Comparison of ENCODE assay signal across 8 cellular contexts in the genomic region with DNA sequence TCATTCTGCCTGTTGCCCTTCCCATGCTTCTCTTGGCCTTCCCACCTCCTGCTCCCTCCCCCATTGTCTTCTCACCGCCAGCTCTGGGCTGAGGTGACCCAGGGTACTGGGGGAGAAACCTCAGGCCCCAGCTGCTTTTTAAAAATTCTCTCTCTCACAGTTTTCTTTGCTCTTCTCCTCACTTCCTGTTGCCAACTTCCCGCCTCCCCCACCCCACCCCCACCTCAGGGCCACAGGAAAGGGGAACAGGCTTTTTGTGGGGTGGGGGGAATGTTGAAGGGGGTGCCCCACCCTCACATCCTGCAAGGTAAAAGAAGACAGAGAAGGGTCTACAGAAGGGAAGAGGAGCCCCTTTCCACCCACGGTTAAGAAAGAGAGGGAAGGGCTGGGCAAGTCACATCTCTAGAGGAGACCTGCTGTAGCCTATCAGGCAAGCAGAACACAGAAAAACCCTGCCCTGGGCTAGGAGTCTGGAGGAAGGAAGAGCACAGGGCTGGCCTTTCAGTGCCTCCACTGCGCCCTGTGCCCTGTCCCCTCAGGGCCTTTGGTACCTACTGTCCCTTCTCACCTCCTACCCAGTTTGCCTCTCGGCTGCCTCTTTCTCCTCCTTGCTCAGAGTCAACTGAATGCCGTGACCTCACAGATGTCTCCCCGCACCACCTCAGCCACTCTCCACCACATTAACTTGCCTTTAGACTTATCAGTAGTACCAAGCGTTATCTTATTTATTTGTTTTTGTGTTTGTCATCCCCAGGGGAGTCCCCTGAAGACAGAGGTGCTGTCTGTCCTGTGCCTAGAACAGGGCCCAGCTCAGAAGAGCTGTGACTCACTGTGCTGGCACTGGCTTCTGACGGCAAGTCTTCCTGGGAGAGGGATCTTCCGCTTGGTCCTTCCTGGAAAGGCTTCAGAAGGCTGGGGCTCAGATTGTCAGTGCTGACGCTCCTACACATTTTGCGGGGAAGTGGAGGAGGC. TPM values are rescaled to one million over a fixed set of nuclear protein-coding genes. Genes with fewer than 3 reads are reported as not detected.
DNase-seq lines count a peak whose midpoint lies in the region; ATAC-seq, FAIRE-seq and TF ChIP-seq lines count a peak whose summit lies in the region.

No MANE protein-coding gene starts in this region.

- H3K4me3 ChIP-seq in A549 (no peak overlapping the region), SK-N-SH (ENCODE audit: low read depth in 2 of 2, low read length in 1 of 2) (no peak overlapping the region)

- no peaks in the 10 kb centered on the region for H3K9me3 Mint-ChIP-seq in activated naive CD8-positive, alpha-beta T cell treated with anti-CD3 and anti-CD28 coated beads, Interleukin-2, amount 10 ng/mL, durations not matched to agents 7 days and 5 days

- TF ChIP-seq POLR2A in A549 (IDR thresholded peaks at IDR 0.05; ENCODE audit: low read length), result no peak

- no peaks in the 10 kb centered on the region for H4K20me1 ChIP-seq in SK-N-SH (ENCODE audit: insufficient read depth)

- H3K9ac ChIP-seq in SK-N-SH, result no peak overlapping the region

- H3K9me2 ChIP-seq in SK-N-SH, result no peaks in the 10 kb centered on the region

- peak; percentile 15 to 45; a peak in 3 of 6 replicates for ATAC-seq in A549
- ATAC-seq in GM19455 (IDR thresholded peaks at IDR 0.05; ENCODE audit: unreplicated experiment), result peak; percentile 37
- ATAC-seq in activated naive CD8-positive, alpha-beta T cell treated with anti-CD3 and anti-CD28 coated beads, Interleukin-2, amount 10 ng/mL, durations not matched to agents 7 days and 5 days (ENCODE audit: low read depth), result peak; percentile 62
- ATAC-seq in GM18519 (IDR thresholded peaks at IDR 0.05; ENCODE audit: low FRiP score, unreplicated experiment), result no peak
- ATAC-seq in GM19328 (IDR thresholded peaks at IDR 0.05; ENCODE audit: unreplicated experiment), result no peak

- no peaks in the 10 kb centered on the region for H3K9me3 ChIP-seq in A549
- no peaks in the 10 kb centered on the region for H3K9me3 ChIP-seq in SK-N-SH

- H3K27me3 ChIP-seq in SK-N-SH (ENCODE audit: insufficient read depth), result peaks cover 37% of the 10 kb centered on the region

- CTCF ChIA-PET in A549 (lab: Yijun Ruan, JAX) (interaction anchor here (1.0 to 19.9 kb wide), 5 partner anchors 8 to 143 kb away, joined by 3 to 240 read pairs (median 6); partner anchors contain the start of gene GLI1), SK-N-SH (lab: Yijun Ruan, JAX) (interaction anchor here (0.7 to 4.8 kb wide), 3 partner anchors 15 to 33 kb away, joined by 3 to 67 read pairs (median 3); partner anchors contain the start of gene GLI1)

- H3K4me1 ChIP-seq in A549 (peaks cover 14% of the 10 kb centered on the region; the same call in 2 of the 3 replicates), SK-N-SH (ENCODE audit: control insufficient read depth in 1 of 2, insufficient read depth in 2 of 2, low read depth in 1 of 2, low read length in 1 of 2) (peaks cover 0 to 10% of the 10 kb centered on the region in 2 experiments; a peak in 3 of 4 replicates)

- H3K4me3 Mint-ChIP-seq in activated naive CD8-positive, alpha-beta T cell treated with anti-CD3 and anti-CD28 coated beads, Interleukin-2, amount 10 ng/mL, durations not matched to agents 7 days and 5 days, result peak overlapping the region; percentile 96

- TF ChIP-seq RAD21 in A549 (conservative IDR thresholded peaks at IDR 0.05 in 1 of 2, IDR thresholded peaks at IDR 0.05 in 1 of 2) (no peak), SK-N-SH (IDR thresholded peaks at IDR 0.05; ENCODE audit: low read length) (no peak)

- FAIRE-seq in A549 (lab: Jason Lieb, UNC), result no peak

- peaks cover 51% of the 10 kb centered on the region for H3K4me1 Mint-ChIP-seq in activated naive CD8-positive, alpha-beta T cell treated with anti-CD3 and anti-CD28 coated beads, Interleukin-2, amount 10 ng/mL, durations not matched to agents 7 days and 5 days

- POLR2A ChIA-PET in A549 (lab: Yijun Ruan, JAX), result no interaction called here
- POLR2A ChIA-PET in activated naive CD8-positive, alpha-beta T cell treated with anti-CD3 and anti-CD28 coated beads, Interleukin-2, amount 10 ng/mL, durations not matched to agents 7 days and 5 days (lab: Charles Lee), result interaction anchor here (0.5 to 8.0 kb wide), 15 partner anchors 9 to 790 kb away, joined by 3 to 119 read pairs (median 5); partner anchors contain the start of genes DCTN2, DDIT3, GLI1 and MARS1
- POLR2A ChIA-PET in SK-N-SH (lab: Yijun Ruan, JAX), result no interaction called here

- H2AFZ ChIP-seq in SK-N-SH (ENCODE audit: low read depth), result no peak overlapping the region

- no peaks in the 10 kb centered on the region for H3F3A ChIP-seq in SK-N-SH (replicated peaks; ENCODE audit: insufficient read depth)

- H3K27me3 Mint-ChIP-seq in activated naive CD8-positive, alpha-beta T cell treated with anti-CD3 and anti-CD28 coated beads, Interleukin-2, amount 10 ng/mL, durations not matched to agents 7 days and 5 days, result no peaks in the 10 kb centered on the region

- no peaks in the 10 kb centered on the region for H3K79me2 ChIP-seq in SK-N-SH (ENCODE audit: insufficient read depth)

- H3K4me2 ChIP-seq in A549 (peak overlapping the region; percentile 7; the same call in 1 of the 3 replicates), SK-N-SH (no peak overlapping the region)

- 65% methylated on average over 11 of the region's 12 CpGs for WGBS in A549 (ENCODE audit: missing lambda C conversion rate)
- 82% methylated on average over 12 of the region's 12 CpGs for WGBS in SK-N-SH (ENCODE audit: low lambda C conversion rate)

- TF ChIP-seq EP300 in A549 (IDR thresholded peaks at IDR 0.05) (no peak), SK-N-SH (IDR thresholded peaks at IDR 0.05; ENCODE audit: borderline replicate concordance in 1 of 2, low read depth in 1 of 2, low read length in 1 of 2) (no peak)

- H3K27ac Mint-ChIP-seq in activated naive CD8-positive, alpha-beta T cell treated with anti-CD3 and anti-CD28 coated beads, Interleukin-2, amount 10 ng/mL, durations not matched to agents 7 days and 5 days, result peak overlapping the region; percentile 99

- H3K36me3 Mint-ChIP-seq in activated naive CD8-positive, alpha-beta T cell treated with anti-CD3 and anti-CD28 coated beads, Interleukin-2, amount 10 ng/mL, durations not matched to agents 7 days and 5 days, result peaks cover 28% of the 10 kb centered on the region

- peak overlapping the region in 1 of 2 experiments; percentile 20; a peak in 4 of 6 replicates for H3K27ac ChIP-seq in A549
- no peak overlapping the region for H3K27ac ChIP-seq in SK-N-SH (ENCODE audit: low read depth in 2 of 2, low read length in 1 of 2)

- no peaks in the 10 kb centered on the region for H3K36me3 ChIP-seq in SK-N-SH (replicated peaks in 1 of 2; ENCODE audit: control insufficient read depth in 1 of 2, insufficient read depth in 2 of 2, low read length in 1 of 2)

- TF ChIP-seq CTCF in A549 (IDR thresholded peaks at IDR 0.05), result no peak
- TF ChIP-seq CTCF in SK-N-SH (IDR thresholded peaks at IDR 0.05), result no peak

- DNase-seq in A549 (ENCODE audit: low read depth in 1 of 2, low spot score in 1 of 2), result no peak
- peak; percentile 57 for DNase-seq in NOMO-1 treated with dmso at 0.1 percent for 144 hours (lab: John Stamatoyannopoulos, UW; ENCODE audit: unreplicated experiment)
- peak; percentile 65 for DNase-seq in activated naive CD8-positive, alpha-beta T cell treated with anti-CD3 and anti-CD28 coated beads, Interleukin-2, amount 10 ng/mL, durations not matched to agents 7 days and 5 days
- peak; percentile 33 for DNase-seq in medulla oblongata (ENCODE audit: extremely low spot score)
- no peak for DNase-seq in SK-N-SH

RNA-seq across cellular contexts. Expression of gene ARHGAP9, which starts 1.7 kb away (rescaled TPM):
- polyA plus RNA-seq in A549 (2011; rRNA removed) (0.25 and 0.50 TPM in 2 replicates), A549 (2017; fragmentation: RNase III; extraction: RNeasy Plus Mini Kit Qiagen cat#74134 plus additional on column Dnase treatment) (0.20 to 0.29 TPM in 2 of 3 replicates, not detected in the other), SK-N-SH (2012; rRNA removed) (0.66 and 1.0 TPM in 2 replicates)
- polyA plus RNA-seq in A549 (2012; cell fraction: cytosol; rRNA removed), result 0.23 and 0.24 TPM in 2 replicates
- polyA plus RNA-seq in A549 (2012; cell fraction: nucleus; rRNA removed), result 0.62 and 0.77 TPM in 2 replicates
- polyA minus RNA-seq in A549 (2011; rRNA and poly(A)+ RNA removed), result not detected in 2 replicates
- total RNA-seq in activated naive CD8-positive, alpha-beta T cell treated with anti-CD3 and anti-CD28 coated beads, Interleukin-2, amount 10 ng/mL, durations not matched to agents 7 days and 5 days, result 100 to 1,000 TPM; 282 to 304 TPM
- 0.14 and 0.50 TPM in 2 replicates for polyA plus RNA-seq in SK-N-SH (2012; cell fraction: cytosol; rRNA removed)
- 2.3 and 4.5 TPM in 2 replicates for polyA plus RNA-seq in SK-N-SH (2012; cell fraction: nucleus; rRNA removed)

RNA-seq across cellular contexts. Expression of gene MARS1, which starts 9.9 kb away (rescaled TPM):
- polyA plus RNA-seq in A549 (2011; rRNA removed) (372 and 406 TPM in 2 replicates), A549 (2017; fragmentation: RNase III; extraction: RNeasy Plus Mini Kit Qiagen cat#74134 plus additional on column Dnase treatment) (209 to 230 TPM (median 227 TPM) in 3 replicates), SK-N-SH (2012; rRNA removed) (158 and 193 TPM in 2 replicates)
- 236 and 247 TPM in 2 replicates for polyA plus RNA-seq in A549 (2012; cell fraction: cytosol; rRNA removed)
- 504 and 527 TPM in 2 replicates for polyA plus RNA-seq in A549 (2012; cell fraction: nucleus; rRNA removed)
- 428 and 497 TPM in 2 replicates for polyA minus RNA-seq in A549 (2011; rRNA and poly(A)+ RNA removed)
- total RNA-seq in activated naive CD8-positive, alpha-beta T cell treated with anti-CD3 and anti-CD28 coated beads, Interleukin-2, amount 10 ng/mL, durations not matched to agents 7 days and 5 days, result 100 to 1,000 TPM; 293 to 306 TPM
- polyA plus RNA-seq in SK-N-SH (2012; cell fraction: cytosol; rRNA removed), result 85.9 and 105 TPM in 2 replicates
- 685 and 718 TPM in 2 replicates for polyA plus RNA-seq in SK-N-SH (2012; cell fraction: nucleus; rRNA removed)

RNA-seq across cellular contexts. Expression of gene GLI1, which starts 18.4 kb away (rescaled TPM):
- 27.3 and 30.0 TPM in 2 replicates for polyA plus RNA-seq in A549 (2011; rRNA removed)
- polyA plus RNA-seq in A549 (2012; cell fraction: cytosol; rRNA removed), result 22.8 and 31.1 TPM in 2 replicates
- polyA plus RNA-seq in A549 (2012; cell fraction: nucleus; rRNA removed), result 95.0 and 106 TPM in 2 replicates
- 13.0 to 13.5 TPM (median 13.1 TPM) in 3 replicates for polyA plus RNA-seq in A549 (2017; fragmentation: RNase III; extraction: RNeasy Plus Mini Kit Qiagen cat#74134 plus additional on column Dnase treatment)
- 44.9 and 52.6 TPM in 2 replicates for polyA minus RNA-seq in A549 (2011; rRNA and poly(A)+ RNA removed)
- under 1 TPM; 0.54 to 0.86 TPM for total RNA-seq in activated naive CD8-positive, alpha-beta T cell treated with anti-CD3 and anti-CD28 coated beads, Interleukin-2, amount 10 ng/mL, durations not matched to agents 7 days and 5 days
- polyA plus RNA-seq in SK-N-SH (2012; rRNA removed), result 0.67 and 0.90 TPM in 2 replicates
- 0.26 and 0.33 TPM in 2 replicates for polyA plus RNA-seq in SK-N-SH (2012; cell fraction: cytosol; rRNA removed)
- polyA plus RNA-seq in SK-N-SH (2012; cell fraction: nucleus; rRNA removed), result 2.6 and 2.8 TPM in 2 replicates

RNA-seq across cellular contexts. Expression of gene INHBE, which starts 22.9 kb away (rescaled TPM):
- polyA plus RNA-seq in A549 (2011; rRNA removed), result 2.4 and 2.9 TPM in 2 replicates
- 0.67 and 0.74 TPM in 2 replicates for polyA plus RNA-seq in A549 (2012; cell fraction: cytosol; rRNA removed)
- polyA plus RNA-seq in A549 (2012; cell fraction: nucleus; rRNA removed), result 1.3 TPM in 2 replicates
- polyA plus RNA-seq in A549 (2017; fragmentation: RNase III; extraction: RNeasy Plus Mini Kit Qiagen cat#74134 plus additional on column Dnase treatment), result 0.50 to 0.74 TPM (median 0.67 TPM) in 3 replicates
- polyA minus RNA-seq in A549 (2011; rRNA and poly(A)+ RNA removed), result 3.3 and 5.0 TPM in 2 replicates
- not detected for total RNA-seq in activated naive CD8-positive, alpha-beta T cell treated with anti-CD3 and anti-CD28 coated beads, Interleukin-2, amount 10 ng/mL, durations not matched to agents 7 days and 5 days
- polyA plus RNA-seq in SK-N-SH (2012; rRNA removed), result 0.03 and 0.08 TPM in 2 replicates
- 0.01 and 0.07 TPM in 2 replicates for polyA plus RNA-seq in SK-N-SH (2012; cell fraction: cytosol; rRNA removed)
- polyA plus RNA-seq in SK-N-SH (2012; cell fraction: nucleus; rRNA removed), result 0.13 and 0.58 TPM in 2 replicates

RNA-seq across cellular contexts. Expression of gene DDIT3, which starts 42.3 kb away (rescaled TPM):
- polyA plus RNA-seq in A549 (2011; rRNA removed) (73.1 and 93.0 TPM in 2 replicates), A549 (2017; fragmentation: RNase III; extraction: RNeasy Plus Mini Kit Qiagen cat#74134 plus additional on column Dnase treatment) (11.5 to 16.0 TPM (median 13.5 TPM) in 3 replicates), SK-N-SH (2012; rRNA removed) (26.3 and 36.5 TPM in 2 replicates)
- polyA plus RNA-seq in A549 (2012; cell fraction: cytosol; rRNA removed), result 23.4 and 24.8 TPM in 2 replicates
- polyA plus RNA-seq in A549 (2012; cell fraction: nucleus; rRNA removed), result 27.5 and 41.9 TPM in 2 replicates
- polyA minus RNA-seq in A549 (2011; rRNA and poly(A)+ RNA removed), result 34.1 and 35.5 TPM in 2 replicates
- 10 to 100 TPM; 34.4 to 37.2 TPM for total RNA-seq in activated naive CD8-positive, alpha-beta T cell treated with anti-CD3 and anti-CD28 coated beads, Interleukin-2, amount 10 ng/mL, durations not matched to agents 7 days and 5 days
- polyA plus RNA-seq in SK-N-SH (2012; cell fraction: cytosol; rRNA removed), result 21.4 and 22.5 TPM in 2 replicates
- 82.2 and 97.2 TPM in 2 replicates for polyA plus RNA-seq in SK-N-SH (2012; cell fraction: nucleus; rRNA removed)

Comparison
In these comparisons a context has a peak if more than half of its experiments do, and no peak if none do; other contexts are left out.
1. ATAC-seq: peak in A549 (2 of 2), GM19455 (single experiment) and activated naive CD8-positive, alpha-beta T cell treated with anti-CD3 and anti-CD28 coated beads, Interleukin-2, amount 10 ng/mL, durations not matched to agents 7 days and 5 days (single experiment); none in GM18519 (single experiment) and GM19328 (single experiment).
2. DNase-seq: peak in NOMO-1 treated with dmso at 0.1 percent for 144 hours (single experiment), activated naive CD8-positive, alpha-beta T cell treated with anti-CD3 and anti-CD28 coated beads, Interleukin-2, amount 10 ng/mL, durations not matched to agents 7 days and 5 days (single experiment) and medulla oblongata (single experiment); none in A549 (0 of 2) and SK-N-SH (single experiment).